In the genomic region with DNA sequence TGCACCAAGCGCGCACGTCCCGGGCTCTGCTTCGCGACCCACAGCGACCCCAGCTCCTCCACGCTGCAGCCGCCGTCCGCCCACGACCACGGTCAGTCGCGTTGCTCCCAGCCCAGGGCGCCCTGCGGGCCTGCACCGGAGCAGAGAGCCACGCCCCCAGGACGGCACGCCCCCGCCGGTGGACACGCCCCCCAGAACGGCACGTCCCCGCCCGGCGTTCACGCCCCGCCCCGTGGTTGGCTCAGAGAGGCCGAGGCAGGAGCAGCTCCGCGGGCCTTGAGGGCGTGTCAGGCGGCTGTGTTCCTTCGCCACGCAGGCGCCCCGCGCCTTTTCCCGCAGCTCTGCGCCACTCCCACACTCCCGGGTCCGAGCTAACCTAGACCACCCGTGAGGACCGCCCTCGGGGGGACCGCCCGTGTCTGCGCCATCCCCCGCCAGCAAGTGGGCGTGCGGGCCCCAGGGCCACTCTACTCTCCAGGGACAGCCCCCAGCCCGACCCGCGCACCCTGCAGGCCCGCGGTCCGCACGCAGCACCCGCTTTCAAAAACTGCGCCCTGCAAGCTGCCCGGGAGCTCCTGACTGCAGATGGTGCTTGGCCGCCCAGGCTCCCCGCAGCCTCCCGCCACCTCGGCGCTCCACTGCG, we compare ENCODE assay signal across 8 cellular contexts. TPM values are rescaled to one million over a fixed set of nuclear protein-coding genes. Genes with fewer than 3 reads are reported as not detected.
A peak's percentile ranks its signal among the peaks of the same experiment; 100 is the strongest.
DNase-seq lines count a peak whose midpoint lies in the region; ATAC-seq and TF ChIP-seq lines count a peak whose summit lies in the region.

A gene with protein sequence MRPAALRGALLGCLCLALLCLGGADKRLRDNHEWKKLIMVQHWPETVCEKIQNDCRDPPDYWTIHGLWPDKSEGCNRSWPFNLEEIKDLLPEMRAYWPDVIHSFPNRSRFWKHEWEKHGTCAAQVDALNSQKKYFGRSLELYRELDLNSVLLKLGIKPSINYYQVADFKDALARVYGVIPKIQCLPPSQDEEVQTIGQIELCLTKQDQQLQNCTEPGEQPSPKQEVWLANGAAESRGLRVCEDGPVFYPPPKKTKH (minus strand): TSS at position 107 of the 643 bp plus-strand sequence. CDS start 368 bp downstream, outside the sequence.

- intact Hi-C loops in dendritic cell treated with granulocyte-macrophage colony-stimulating factor and Interleukin-4, amounts not matched to agents 40 ng/mL and 50 ng/mL, for 4 days (cut with micrococcal nuclease) = loop anchor here (1.0 to 5.0 kb wide), 4 partner anchors 43 to 699 kb away; a partner anchor contains a TSS

- peak; percentile 57 for DNase-seq in NCI-H748 treated with DMSO at 0.1 percent for 48 hours (lab: John Stamatoyannopoulos, UW)
- DNase-seq in activated CD4-positive, alpha-beta T cell treated with anti-CD3 and anti-CD28 coated beads, Interleukin-2, amount 50 U/mL, for 4 hours = peak; percentile 98 to 99
- peak; percentile 100 for DNase-seq in stimulated activated CD4-positive, alpha-beta T cell treated with anti-CD3 and anti-CD28 coated beads, Interleukin-4, amount 100 ng/mL, for 1 hour

- H4K20me1 ChIP-seq in BLaER1 = peaks cover 33% of the 10 kb centered on the region

- WGBS in liver = under 1% methylated on average over 71 of the region's 71 CpGs

- H3K9me3 ChIP-seq in BLaER1 (no peaks in the 10 kb centered on the region), liver (ENCODE audit: control insufficient read depth in 4 of 4, low read length in 3 of 4) (no peaks in the 10 kb centered on the region)

- peak within 1 kb of the TSS; percentile 94 for H3K27ac Mint-ChIP-seq in dendritic cell treated with granulocyte-macrophage colony-stimulating factor and Interleukin-4, amounts not matched to agents 40 ng/mL and 50 ng/mL, for 4 days

- H3K9ac ChIP-seq in BLaER1 = peak within 1 kb of the TSS; percentile 92
- peak within 1 kb of the TSS; percentile 64 to 65 for H3K9ac ChIP-seq in liver (ENCODE audit: low read depth in 1 of 2, low read length in 2 of 2)

- H3K4me3 Mint-ChIP-seq in dendritic cell treated with granulocyte-macrophage colony-stimulating factor and Interleukin-4, amounts not matched to agents 40 ng/mL and 50 ng/mL, for 4 days = peak within 1 kb of the TSS; percentile 91

- H3K27me3 ChIP-seq in BLaER1 (no peaks in the 10 kb centered on the region), liver (ENCODE audit: control insufficient read depth in 4 of 4, insufficient read depth in 4 of 4, low read length in 3 of 4) (no peaks in the 10 kb centered on the region)

- TF ChIP-seq CTCF in liver (IDR thresholded peaks at IDR 0.05; ENCODE audit: low read depth, low read length, missing input control) = no peak

- H3K36me3 Mint-ChIP-seq in dendritic cell treated with granulocyte-macrophage colony-stimulating factor and Interleukin-4, amounts not matched to agents 40 ng/mL and 50 ng/mL, for 4 days (ENCODE audit: low read depth) = peaks cover 46% of the 10 kb centered on the region

- H3K4me2 ChIP-seq in BLaER1 = peak within 1 kb of the TSS; percentile 91

- no peaks in the 10 kb centered on the region for H3K27me3 Mint-ChIP-seq in dendritic cell treated with granulocyte-macrophage colony-stimulating factor and Interleukin-4, amounts not matched to agents 40 ng/mL and 50 ng/mL, for 4 days

- H3K4me3 ChIP-seq in BLaER1 (peak within 1 kb of the TSS; percentile 98), liver (ENCODE audit: low read depth in 1 of 3, low read length in 3 of 3) (peak within 1 kb of the TSS; percentile 70 to 87 (median 79))

- H3K36me3 ChIP-seq in BLaER1 (peaks cover 14% of the 10 kb centered on the region), liver (ENCODE audit: control insufficient read depth in 4 of 4, insufficient read depth in 3 of 4, low read depth in 1 of 4, low read length in 3 of 4) (no peaks in the 10 kb centered on the region)

- no peak for TF ChIP-seq RAD21 in liver (IDR thresholded peaks at IDR 0.05)

- ATAC-seq in GM19324 (IDR thresholded peaks at IDR 0.05; ENCODE audit: low FRiP score, unreplicated experiment) (peak; percentile 80), HG03460 (IDR thresholded peaks at IDR 0.05; ENCODE audit: unreplicated experiment) (peak; percentile 62)

- H3K27ac ChIP-seq in BLaER1 (peak within 1 kb of the TSS; percentile 93), liver (ENCODE audit: low read depth in 1 of 2, low read length in 2 of 2) (peak within 1 kb of the TSS; percentile 94)

- H3K4me1 Mint-ChIP-seq in dendritic cell treated with granulocyte-macrophage colony-stimulating factor and Interleukin-4, amounts not matched to agents 40 ng/mL and 50 ng/mL, for 4 days (ENCODE audit: low read depth) = peaks cover 80% of the 10 kb centered on the region

- no peaks in the 10 kb centered on the region for H3K9me3 Mint-ChIP-seq in dendritic cell treated with granulocyte-macrophage colony-stimulating factor and Interleukin-4, amounts not matched to agents 40 ng/mL and 50 ng/mL, for 4 days

- H3K4me1 ChIP-seq in BLaER1 (peaks cover 85% of the 10 kb centered on the region), liver (ENCODE audit: control insufficient read depth in 4 of 4, insufficient read depth in 4 of 4, low read length in 3 of 4) (peaks cover 5 to 25% (median 13%) of the 10 kb centered on the region in 4 donors)

TF ChIP-seq in liver, 16 proteins besides CTCF, POLR2A, EP300 and RAD21:
- TF ChIP-seq YY1 (IDR thresholded peaks at IDR 0.05) (peak; percentile 38), FOXA2 (IDR thresholded peaks at IDR 0.05) (no peak), FOXA1 (IDR thresholded peaks at IDR 0.05) (no peak)
- TF ChIP-seq, protein P1, sequence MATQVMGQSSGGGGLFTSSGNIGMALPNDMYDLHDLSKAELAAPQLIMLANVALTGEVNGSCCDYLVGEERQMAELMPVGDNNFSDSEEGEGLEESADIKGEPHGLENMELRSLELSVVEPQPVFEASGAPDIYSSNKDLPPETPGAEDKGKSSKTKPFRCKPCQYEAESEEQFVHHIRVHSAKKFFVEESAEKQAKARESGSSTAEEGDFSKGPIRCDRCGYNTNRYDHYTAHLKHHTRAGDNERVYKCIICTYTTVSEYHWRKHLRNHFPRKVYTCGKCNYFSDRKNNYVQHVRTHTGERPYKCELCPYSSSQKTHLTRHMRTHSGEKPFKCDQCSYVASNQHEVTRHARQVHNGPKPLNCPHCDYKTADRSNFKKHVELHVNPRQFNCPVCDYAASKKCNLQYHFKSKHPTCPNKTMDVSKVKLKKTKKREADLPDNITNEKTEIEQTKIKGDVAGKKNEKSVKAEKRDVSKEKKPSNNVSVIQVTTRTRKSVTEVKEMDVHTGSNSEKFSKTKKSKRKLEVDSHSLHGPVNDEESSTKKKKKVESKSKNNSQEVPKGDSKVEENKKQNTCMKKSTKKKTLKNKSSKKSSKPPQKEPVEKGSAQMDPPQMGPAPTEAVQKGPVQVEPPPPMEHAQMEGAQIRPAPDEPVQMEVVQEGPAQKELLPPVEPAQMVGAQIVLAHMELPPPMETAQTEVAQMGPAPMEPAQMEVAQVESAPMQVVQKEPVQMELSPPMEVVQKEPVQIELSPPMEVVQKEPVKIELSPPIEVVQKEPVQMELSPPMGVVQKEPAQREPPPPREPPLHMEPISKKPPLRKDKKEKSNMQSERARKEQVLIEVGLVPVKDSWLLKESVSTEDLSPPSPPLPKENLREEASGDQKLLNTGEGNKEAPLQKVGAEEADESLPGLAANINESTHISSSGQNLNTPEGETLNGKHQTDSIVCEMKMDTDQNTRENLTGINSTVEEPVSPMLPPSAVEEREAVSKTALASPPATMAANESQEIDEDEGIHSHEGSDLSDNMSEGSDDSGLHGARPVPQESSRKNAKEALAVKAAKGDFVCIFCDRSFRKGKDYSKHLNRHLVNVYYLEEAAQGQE (IDR thresholded peaks at IDR 0.05) = no peak
- TF ChIP-seq, protein P2, sequence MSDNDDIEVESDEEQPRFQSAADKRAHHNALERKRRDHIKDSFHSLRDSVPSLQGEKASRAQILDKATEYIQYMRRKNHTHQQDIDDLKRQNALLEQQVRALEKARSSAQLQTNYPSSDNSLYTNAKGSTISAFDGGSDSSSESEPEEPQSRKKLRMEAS (IDR thresholded peaks at IDR 0.05) = no peak

RNA-seq across cellular contexts. Expression of the gene that starts here (rescaled TPM):
- total RNA-seq in liver = 10 to 100 TPM; 30.4 to 37.2 TPM
- 10 to 100 TPM; 17.7 to 19.6 TPM for polyA plus RNA-seq in liver

Comparison
In these comparisons a context has a peak if more than half of its experiments do, and no peak if none do; other contexts are left out.
1. Peak in every context shown above with its lines: DNase-seq, ATAC-seq, H3K4me3 ChIP-seq and H3K27ac ChIP-seq.